9 cellular contexts compared by ENCODE assay signal in the genomic region with DNA sequence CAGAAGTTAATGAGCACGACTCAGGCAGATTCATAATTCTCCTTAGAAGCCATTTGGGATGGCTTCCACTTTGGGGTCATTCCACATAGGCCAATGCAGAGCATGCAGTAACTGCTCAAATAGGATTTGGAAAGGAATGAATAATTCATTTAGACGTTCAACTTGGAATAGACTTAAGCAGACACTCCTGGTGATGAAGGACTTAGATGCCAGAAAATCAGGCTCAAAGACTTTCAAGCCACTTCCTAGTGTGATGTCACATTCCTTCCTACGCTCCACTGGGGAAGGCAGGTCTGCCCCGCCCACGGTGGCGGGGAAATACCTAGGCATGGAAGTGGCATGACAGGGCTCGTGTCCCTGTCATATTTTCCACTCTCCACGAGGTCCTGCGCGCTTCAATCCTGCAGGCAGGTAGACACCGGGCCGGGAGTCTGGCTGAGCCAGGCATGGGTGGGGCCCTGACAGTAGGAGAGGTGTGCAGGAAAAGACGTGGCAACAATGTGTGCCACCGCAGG.
DNase-seq lines count a peak whose midpoint lies in the region; ATAC-seq lines count a peak whose summit lies in the region.
"Had no signal": no experiment of that assay in that cellular context is flagged by ENCODE, and none has a peak within 500 bp of the region (broad histone marks: within the 10 kb centered on the region; RNA-seq: fewer than 3 reads in every experiment).

Gene IL1RL2 (plus strand): TSS at position 348 of the 515 bp plus-strand sequence. CDS start 845 bp downstream, outside the sequence.

- H3K27me3 ChIP-seq in HUES48 (ENCODE audit: control insufficient read depth, insufficient read depth, low read length), result peaks cover 35% of the 10 kb centered on the region

- H3K4me3 ChIP-seq in HUES48 (ENCODE audit: low read depth, low read length), result peak within 1 kb of the TSS; percentile 61

- no peaks in the 10 kb centered on the region for H3K4me1 ChIP-seq in HUES48 (ENCODE audit: control insufficient read depth, insufficient read depth, low read length)

- H3K9me3 ChIP-seq in HUES48 (ENCODE audit: control insufficient read depth, insufficient read depth, low read length), result no peaks in the 10 kb centered on the region

- H3K36me3 ChIP-seq in HUES48 (ENCODE audit: control insufficient read depth, insufficient read depth, low read length), result no peaks in the 10 kb centered on the region

- ATAC-seq in HG03354 (IDR thresholded peaks at IDR 0.05; ENCODE audit: poor library complexity, severe bottlenecking, unreplicated experiment) (no peak), GM21367 (IDR thresholded peaks at IDR 0.05; ENCODE audit: unreplicated experiment) (no peak)

- H3K27ac ChIP-seq in HUES48 (ENCODE audit: low read depth, low read length), result no peak within 1 kb of the TSS

- H3K9ac ChIP-seq in HUES48 (ENCODE audit: low read depth, low read length), result no peak within 1 kb of the TSS

- DNase-seq in amniotic epithelial cell (ENCODE audit: low read depth), result peak; percentile 52
- peak; percentile 86 for DNase-seq in kidney tubule cell (ENCODE audit: low spot score)
- DNase-seq in stimulated activated CD4-positive, alpha-beta T cell treated with anti-CD3 and anti-CD28 coated beads, Interleukin-12 subunit alpha, Interleukin-12 subunit beta, amount 100 ng/mL, for 4 hours, result peak; percentile 33
- no peak for DNase-seq in T1000 (lab: John Stamatoyannopoulos, UW)
- DNase-seq in activated gamma-delta T cell treated with Interleukin-2 at 50 U/mL for 16 hours, result no peak
- DNase-seq: NCI-H2029 treated with DMSO at 0.1 percent for 48 hours had no signal

Comparison
In these comparisons a context has a peak if more than half of its experiments do, and no peak if none do; other contexts are left out.
1. DNase-seq: peak in amniotic epithelial cell (single experiment), kidney tubule cell (single experiment) and stimulated activated CD4-positive, alpha-beta T cell treated with anti-CD3 and anti-CD28 coated beads, Interleukin-12 subunit alpha, Interleukin-12 subunit beta, amount 100 ng/mL, for 4 hours (single experiment); none in T1000 (single experiment) and activated gamma-delta T cell treated with Interleukin-2 at 50 U/mL for 16 hours (single experiment).